14 cellular contexts compared by ENCODE assay signal in the genomic region with DNA sequence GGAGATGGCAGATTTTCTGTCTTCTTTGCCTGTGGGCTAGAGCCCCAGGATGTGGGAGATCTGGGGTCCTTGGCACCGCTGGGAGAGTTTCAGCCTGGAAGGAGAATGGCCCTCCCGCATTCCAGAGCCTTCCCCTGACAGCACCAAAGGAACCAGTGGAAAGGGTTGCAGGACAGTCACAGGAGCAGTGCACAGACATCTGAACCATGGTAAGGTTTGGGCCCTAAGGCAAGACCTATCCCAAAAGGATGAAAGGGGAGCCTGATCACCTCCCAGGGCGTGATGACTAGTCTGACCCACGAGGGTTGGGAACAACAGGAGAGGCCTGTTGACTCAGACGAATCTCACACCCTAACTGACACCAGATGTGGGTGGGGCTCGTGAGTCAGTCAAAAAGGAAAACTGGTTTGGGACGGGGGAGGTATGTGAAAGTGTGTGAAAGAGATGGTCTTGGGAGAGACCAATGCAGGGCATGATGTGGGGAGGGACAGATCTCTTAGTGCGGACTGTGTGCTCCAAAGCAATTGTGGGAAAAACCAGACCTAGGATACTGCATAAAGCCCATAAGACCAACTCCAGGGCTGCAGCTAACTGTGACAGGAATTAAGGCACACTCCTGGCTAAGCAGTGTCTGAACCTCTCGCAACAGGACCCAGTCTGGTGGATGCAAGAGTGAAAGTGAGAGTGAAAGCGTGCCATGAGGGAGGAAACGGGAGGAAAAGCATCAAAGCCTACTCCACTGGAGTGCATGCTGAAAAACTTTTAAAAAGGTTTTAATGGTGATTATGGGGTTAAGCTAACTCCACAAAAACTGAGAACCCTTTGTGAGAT. TPM values are rescaled to one million over a fixed set of nuclear protein-coding genes. Genes with fewer than 3 reads are reported as not detected.
DNase-seq lines count a peak whose midpoint lies in the region; TF ChIP-seq lines count a peak whose summit lies in the region.
"Had no signal": no experiment of that assay in that cellular context is flagged by ENCODE, and none has a peak within 500 bp of the region (broad histone marks: within the 10 kb centered on the region; RNA-seq: fewer than 3 reads in every experiment).

No MANE protein-coding gene starts in this region.

- H3K27ac ChIP-seq in RWPE1 (peak overlapping the region; percentile 61), WERI-Rb-1 (no peak overlapping the region)

- CTCF ChIA-PET in RWPE1 (lab: Yijun Ruan, JAX) = no interaction called here

- H3K4me3 Mint-ChIP-seq in activated T-helper 1 cell treated with anti-CD3 and anti-CD28 coated beads, Interleukin-12 subunit alpha, Interleukin-12 subunit beta, Interleukin-2, Interleukin-4 antibody, amounts not matched to agents 30 ng/mL and 10 ng/mL and 1 ng/mL, durations not matched to agents 14 hours and 24 hours and 36 hours = no peak overlapping the region
- H3K4me3 Mint-ChIP-seq: CD4-positive, alpha-beta T cell had no signal

- H3K9me3 ChIP-seq in WERI-Rb-1 (ENCODE audit: severe bottlenecking) = no peaks in the 10 kb centered on the region

- H3K4me3 ChIP-seq in WERI-Rb-1 (ENCODE audit: low read depth, low read length) = no peak overlapping the region

- H3K36me3 Mint-ChIP-seq in activated T-helper 1 cell treated with anti-CD3 and anti-CD28 coated beads, Interleukin-12 subunit alpha, Interleukin-12 subunit beta, Interleukin-2, Interleukin-4 antibody, amounts not matched to agents 30 ng/mL and 10 ng/mL and 1 ng/mL, durations not matched to agents 14 hours and 24 hours and 36 hours (ENCODE audit: low read depth) = no peaks in the 10 kb centered on the region

- TF ChIP-seq CTCF in RWPE1 (conservative IDR thresholded peaks at IDR 0.05; ENCODE audit: low read depth) (no peak), WERI-Rb-1 (IDR thresholded peaks at IDR 0.05; ENCODE audit: low read depth, low read length) (no peak)

- H3K27me3 ChIP-seq in WERI-Rb-1 (ENCODE audit: insufficient read depth, low read depth, severe bottlenecking) = peaks cover 30% of the 10 kb centered on the region

- no peaks in the 10 kb centered on the region for H3K9me3 Mint-ChIP-seq in activated T-helper 1 cell treated with anti-CD3 and anti-CD28 coated beads, Interleukin-12 subunit alpha, Interleukin-12 subunit beta, Interleukin-2, Interleukin-4 antibody, amounts not matched to agents 30 ng/mL and 10 ng/mL and 1 ng/mL, durations not matched to agents 14 hours and 24 hours and 36 hours
- H3K9me3 Mint-ChIP-seq: CD4-positive, alpha-beta T cell had no signal

- intact Hi-C loops in activated T-helper 1 cell treated with anti-CD3 and anti-CD28 coated beads, Interleukin-12 subunit alpha, Interleukin-12 subunit beta, Interleukin-2, Interleukin-4 antibody, amounts not matched to agents 30 ng/mL and 10 ng/mL and 1 ng/mL, durations not matched to agents 14 hours and 24 hours and 36 hours (cut with micrococcal nuclease) = no loop called here

- peaks cover 3% of the 10 kb centered on the region for H3K27me3 Mint-ChIP-seq in activated T-helper 1 cell treated with anti-CD3 and anti-CD28 coated beads, Interleukin-12 subunit alpha, Interleukin-12 subunit beta, Interleukin-2, Interleukin-4 antibody, amounts not matched to agents 30 ng/mL and 10 ng/mL and 1 ng/mL, durations not matched to agents 14 hours and 24 hours and 36 hours (ENCODE audit: insufficient read depth)

- no peak overlapping the region for H3K27ac Mint-ChIP-seq in activated T-helper 1 cell treated with anti-CD3 and anti-CD28 coated beads, Interleukin-12 subunit alpha, Interleukin-12 subunit beta, Interleukin-2, Interleukin-4 antibody, amounts not matched to agents 30 ng/mL and 10 ng/mL and 1 ng/mL, durations not matched to agents 14 hours and 24 hours and 36 hours
- H3K27ac Mint-ChIP-seq: CD4-positive, alpha-beta T cell had no signal

- no peaks in the 10 kb centered on the region for H3K36me3 ChIP-seq in WERI-Rb-1

- H3K4me1 Mint-ChIP-seq in activated T-helper 1 cell treated with anti-CD3 and anti-CD28 coated beads, Interleukin-12 subunit alpha, Interleukin-12 subunit beta, Interleukin-2, Interleukin-4 antibody, amounts not matched to agents 30 ng/mL and 10 ng/mL and 1 ng/mL, durations not matched to agents 14 hours and 24 hours and 36 hours (ENCODE audit: low read depth) = peaks cover 7% of the 10 kb centered on the region

- POLR2A ChIA-PET in RWPE1 (lab: Yijun Ruan, JAX; ENCODE audit: low non-redundant PET) = no interaction called here

- DNase-seq in AG20443 (ENCODE audit: low spot score) (peak; percentile 75), H4 (ENCODE audit: low spot score) (peak; percentile 21), RWPE1 (ENCODE audit: low spot score) (peak; percentile 79), fibroblast of the conjunctiva (ENCODE audit: low read depth) (peak; percentile 2), NAMALWA (ENCODE audit: low spot score) (no peak), WERI-Rb-1 (no peak)
- DNase-seq in stimulated activated CD8-positive, alpha-beta memory T cell treated with anti-CD3 and anti-CD28 coated beads, Interleukin-4, amount 100 ng/mL, for 48 hours = no peak
- no peak for DNase-seq in activated T-helper 1 cell treated with anti-CD3 and anti-CD28 coated beads, Interleukin-12 subunit alpha, Interleukin-12 subunit beta, Interleukin-2, Interleukin-4 antibody, amounts not matched to agents 30 ng/mL and 10 ng/mL and 1 ng/mL, durations not matched to agents 14 hours and 24 hours and 36 hours (ENCODE audit: low spot score)
- DNase-seq: amygdala; CD4-positive, alpha-beta T cell; NCI-H1092 had no signal

RNA-seq across cellular contexts. Expression of a gene that starts 39.1 kb away (rescaled TPM):
- total RNA-seq in H4 (2014; rRNA removed; shearing (Covaris generic)) = not detected in 2 replicates
- not detected in 2 replicates for total RNA-seq in activated T-helper 1 cell treated with anti-CD3 and anti-CD28 coated beads, Interleukin-12 subunit alpha, Interleukin-12 subunit beta, Interleukin-2, Interleukin-4 antibody, amounts not matched to agents 30 ng/mL and 10 ng/mL and 1 ng/mL, durations not matched to agents 14 hours and 24 hours and 36 hours
- total RNA-seq: CD4-positive, alpha-beta T cell; dermis microvascular lymphatic vessel endothelial cell; kidney epithelial cell; pulmonary artery endothelial cell had no signal

Comparison
In these comparisons a context has a peak if more than half of its experiments do, and no peak if none do; other contexts are left out.
1. DNase-seq: peak in AG20443 (single experiment), H4 (single experiment), RWPE1 (single experiment) and fibroblast of the conjunctiva (single experiment); none in NAMALWA (single experiment), stimulated activated CD8-positive, alpha-beta memory T cell treated with anti-CD3 and anti-CD28 coated beads, Interleukin-4, amount 100 ng/mL, for 48 hours (single experiment), WERI-Rb-1 (single experiment) and activated T-helper 1 cell treated with anti-CD3 and anti-CD28 coated beads, Interleukin-12 subunit alpha, Interleukin-12 subunit beta, Interleukin-2, Interleukin-4 antibody, amounts not matched to agents 30 ng/mL and 10 ng/mL and 1 ng/mL, durations not matched to agents 14 hours and 24 hours and 36 hours (single experiment).